ENCODE assay signal across 33 cellular contexts in the genomic region with DNA sequence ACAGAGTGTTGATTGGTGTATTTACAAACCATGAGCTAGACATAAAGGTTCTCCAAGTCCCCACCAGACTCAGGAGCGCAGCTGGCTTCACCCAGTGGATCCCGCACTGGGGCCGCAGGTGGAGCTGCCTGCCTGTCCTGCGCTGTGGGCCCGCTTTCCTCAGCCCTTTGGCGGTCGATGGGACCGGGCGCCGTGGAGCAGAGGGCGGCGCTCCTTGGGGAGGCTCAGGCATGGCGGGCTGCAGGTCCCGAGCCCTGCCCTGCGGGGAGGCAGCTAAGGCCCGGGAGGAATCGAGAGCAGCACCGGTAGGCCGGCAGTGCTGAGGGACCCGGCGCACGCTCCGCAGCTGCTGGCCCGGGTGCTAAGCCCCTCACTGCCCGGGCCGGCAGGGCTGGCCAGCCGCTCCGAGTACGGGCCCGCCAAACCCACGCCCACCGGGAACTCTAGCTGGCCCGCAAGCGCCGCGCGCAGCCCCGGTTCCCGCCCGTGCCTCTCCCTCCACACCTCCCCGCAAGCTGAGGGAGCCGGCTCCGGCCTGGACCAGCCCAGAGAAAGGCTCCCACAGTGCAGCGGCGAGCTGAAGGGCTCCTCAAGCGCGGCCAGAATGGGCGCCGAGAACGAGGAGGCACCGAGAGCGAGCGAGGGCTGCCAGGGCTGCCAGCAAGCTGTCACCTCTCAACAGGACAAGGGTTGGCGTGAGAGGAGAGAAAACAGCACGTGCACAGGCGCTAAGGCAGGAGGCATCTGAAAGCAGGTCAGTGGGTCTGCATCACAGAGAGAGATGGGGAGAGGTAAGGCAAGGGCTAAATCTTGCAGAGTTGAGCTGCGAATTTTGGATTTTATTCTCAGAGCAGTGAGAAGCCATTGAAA. TPM values are rescaled to one million over a fixed set of nuclear protein-coding genes. Genes with fewer than 3 reads are reported as not detected.
"Had no signal": no experiment of that assay in that cellular context is flagged by ENCODE, and none has a peak within 500 bp of the region (broad histone marks: within the 10 kb centered on the region; RNA-seq: fewer than 3 reads in every experiment).

No MANE protein-coding gene starts in this region.

- H3K27ac ChIP-seq: colonic mucosa, epithelial cell of prostate, gastrocnemius medialis, heart right ventricle, left ventricle myocardium inferior, lower lobe of right lung, parathyroid adenoma, prostate gland, right atrium auricular region, sigmoid colon, stomach, tibial artery had no signal

- H3K27ac Mint-ChIP-seq: dendritic cell treated with granulocyte-macrophage colony-stimulating factor and Interleukin-4, amounts not matched to agents 40 ng/mL and 50 ng/mL, for 4 days; endodermal cell; stimulated activated effector memory CD8-positive, alpha-beta T cell treated with anti-CD3 and anti-CD28 coated beads, Interleukin-12 subunit alpha, Interleukin-12 subunit beta, amount 100 ng/mL, for 72 hours; type B pancreatic cell had no signal

- H2AFZ ChIP-seq: parathyroid adenoma had no signal

- H3K9me3 Mint-ChIP-seq: dendritic cell treated with granulocyte-macrophage colony-stimulating factor and Interleukin-4, amounts not matched to agents 40 ng/mL and 50 ng/mL, for 4 days; natural killer cell; stimulated activated effector memory CD8-positive, alpha-beta T cell treated with anti-CD3 and anti-CD28 coated beads, Interleukin-12 subunit alpha, Interleukin-12 subunit beta, amount 100 ng/mL, for 72 hours had no signal

- H3K36me3 ChIP-seq: colonic mucosa, gastrocnemius medialis, heart right ventricle, left ventricle myocardium inferior, lower lobe of right lung, prostate gland, right atrium auricular region, sigmoid colon, stomach, tibial artery had no signal

- H3K36me3 Mint-ChIP-seq: natural killer cell; stimulated activated effector memory CD8-positive, alpha-beta T cell treated with anti-CD3 and anti-CD28 coated beads, Interleukin-12 subunit alpha, Interleukin-12 subunit beta, amount 100 ng/mL, for 72 hours; type B pancreatic cell had no signal

- H3K27me3 ChIP-seq: colonic mucosa, gastrocnemius medialis, right atrium auricular region had no signal

- H3K4me3 ChIP-seq: colonic mucosa, gastrocnemius medialis, heart right ventricle, left ventricle myocardium inferior, lower lobe of right lung, prostate gland, right atrium auricular region, sigmoid colon, stomach, tibial artery had no signal

- H3K79me2 ChIP-seq: parathyroid adenoma had no signal

- H3K4me3 Mint-ChIP-seq: dendritic cell treated with granulocyte-macrophage colony-stimulating factor and Interleukin-4, amounts not matched to agents 40 ng/mL and 50 ng/mL, for 4 days; endodermal cell; type B pancreatic cell had no signal

- H3K9me3 ChIP-seq: colonic mucosa, gastrocnemius medialis, heart right ventricle, left ventricle myocardium inferior, lower lobe of right lung, prostate gland, right atrium auricular region, sigmoid colon, stomach, tibial artery had no signal

- H3K4me1 ChIP-seq: colonic mucosa, lower lobe of right lung, parathyroid adenoma, prostate gland, sigmoid colon, stomach, tibial artery had no signal

- ATAC-seq: esophagus mucosa; gastrocnemius medialis; left colon; lower lobe of right lung; natural killer cell; stimulated activated effector memory CD8-positive, alpha-beta T cell treated with anti-CD3 and anti-CD28 coated beads, Interleukin-12 subunit alpha, Interleukin-12 subunit beta, amount 100 ng/mL, for 72 hours had no signal

- DNase-seq: colonic mucosa; effector CD8-positive, alpha-beta T cell; endodermal cell; foreskin fibroblast; gastrocnemius medialis; hippocampal formation; left colon; left ventricle myocardium inferior; lower lobe of right lung; natural killer cell; sigmoid colon; stimulated activated CD4-positive, alpha-beta T cell treated with anti-CD3 and anti-CD28 coated beads, Interleukin-2, amount 100 ng/mL, for 24 hours; stimulated activated CD4-positive, alpha-beta T cell treated with anti-CD3 and anti-CD28 coated beads, Interleukin-4, amount 100 ng/mL, for 24 hours; stimulated activated naive CD4-positive, alpha-beta T cell treated with Interleukin-2 at 50 U/mL for 16 hours; stomach; tibial artery had no signal

- H3K4me1 Mint-ChIP-seq: endodermal cell had no signal

RNA-seq across cellular contexts. Expression of a gene that starts 5.9 kb away (rescaled TPM):
- total RNA-seq: chondrocyte, colonic mucosa, endodermal cell, esophagus mucosa, gastrocnemius medialis, kidney epithelial cell, left colon, left ventricle myocardium inferior, lower lobe of right lung, natural killer cell, osteoblast, sigmoid colon had no signal
- polyA plus RNA-seq: neural cell, stomach, urinary bladder had no signal

RNA-seq across cellular contexts. Expression of a gene that starts 40.1 kb away (rescaled TPM):
- total RNA-seq: chondrocyte, colonic mucosa, endodermal cell, heart right ventricle, kidney epithelial cell, left colon, left ventricle myocardium inferior, mononuclear cell, natural killer cell, osteoblast, skeletal muscle tissue, stomach, temporal lobe had no signal
- polyA plus RNA-seq: neural cell, sigmoid colon had no signal
